In the genomic region with DNA sequence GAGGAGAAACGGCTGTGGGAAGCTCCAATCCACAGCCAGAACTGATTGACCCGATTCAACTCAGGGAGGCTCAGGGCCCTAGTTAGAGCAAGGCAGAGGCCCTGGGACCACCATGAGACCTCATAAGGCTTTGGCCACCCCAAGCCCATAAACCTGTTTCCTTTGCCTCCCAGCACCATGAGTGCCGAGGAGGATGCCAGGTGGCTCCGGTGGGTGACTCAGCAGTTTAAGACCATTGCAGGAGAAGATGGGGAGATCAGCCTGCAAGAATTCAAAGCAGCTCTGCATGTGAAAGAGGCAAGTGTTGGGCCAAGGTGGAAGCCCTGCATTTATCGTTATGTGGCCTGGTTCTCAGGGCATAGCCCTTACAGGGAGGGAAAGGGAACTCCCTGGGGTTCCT, we compare ENCODE assay signal across 25 cellular contexts. TPM values are rescaled to one million over a fixed set of nuclear protein-coding genes. Genes with fewer than 3 reads are reported as not detected.
DNase-seq lines count a peak whose midpoint lies in the region; ATAC-seq, FAIRE-seq and TF ChIP-seq lines count a peak whose summit lies in the region.
"Had no signal": no experiment of that assay in that cellular context is flagged by ENCODE, and none has a peak within 500 bp of the region (broad histone marks: within the 10 kb centered on the region; RNA-seq: fewer than 3 reads in every experiment).

No MANE protein-coding gene starts in this region.

- 0 out of 2 replicates have a peak overlapping the region, but pooled peaks have one; percentile 5 for H2BK12ac ChIP-seq in H1 (ENCODE audit: low read depth, low read length)

- H2AK5ac ChIP-seq in IMR-90 (ENCODE audit: low read depth, low read length) (no peak overlapping the region), H1 (ENCODE audit: low read depth, low read length) (no peak overlapping the region)

- no peak for FAIRE-seq in H1 (lab: Jason Lieb, UNC)
- FAIRE-seq: G401.6, GM12878 had no signal

- H4K5ac ChIP-seq in IMR-90 (ENCODE audit: low read depth, low read length) = no peak overlapping the region
- no peak overlapping the region for H4K5ac ChIP-seq in H1 (ENCODE audit: insufficient read length, low read depth, low read length)

- WGBS in IMR-90 (ENCODE audit: extremely low coverage in 2 of 2, insufficient read length in 1 of 2), 2 experiments = 100% methylated on average over 2 of the region's 5 CpGs; no CpG with 5 or more reads in 1 of the 2 experiments
- 86% methylated on average over 5 of the region's 5 CpGs; no CpG with 5 or more reads in 1 of the 2 experiments for WGBS in H1 (ENCODE audit: extremely low coverage in 1 of 2, insufficient coverage in 1 of 2, insufficient read length in 1 of 2, insufficient replicate concordance in 2 of 2, low coverage in 1 of 2, low lambda C conversion rate in 2 of 2, missing lambda C conversion rate in 1 of 2), 2 experiments
- WGBS in mammary epithelial cell (ENCODE audit: low coverage, missing lambda C conversion rate) = 88% methylated on average over 5 of the region's 5 CpGs

- H3K27ac ChIP-seq in IMR-90 (ENCODE audit: insufficient read depth, low read length) = no peak overlapping the region
- H3K27ac ChIP-seq in H1 (ENCODE audit: low read depth, low read length) = no peak overlapping the region
- H3K27ac ChIP-seq in mammary epithelial cell (ENCODE audit: insufficient read depth, low read depth, low read length) = no peak overlapping the region

- intact Hi-C loops in IMR-90 (cut with micrococcal nuclease) (no loop called here), mammary epithelial cell (cut with micrococcal nuclease) (no loop called here)

- H3K9me3 ChIP-seq in IMR-90 (ENCODE audit: control insufficient read depth, insufficient read depth, low read length) (no peaks in the 10 kb centered on the region), H1 (ENCODE audit: insufficient read depth in 2 of 2, low read depth in 1 of 2, low read length in 1 of 2) (no peaks in the 10 kb centered on the region), mammary epithelial cell (replicated peaks; ENCODE audit: insufficient read depth, low read length) (no peaks in the 10 kb centered on the region)
- H3K9me3 ChIP-seq: BE2C had no signal

- TF ChIP-seq CTCF in IMR-90 (conservative IDR thresholded peaks at IDR 0.05; ENCODE audit: low read depth, low read length) (no peak), H1 (IDR thresholded peaks at IDR 0.05; ENCODE audit: control extremely low read depth in 1 of 3, insufficient read depth in 1 of 3, low read depth in 1 of 3, low read length in 3 of 3) (no peak), mammary epithelial cell (conservative IDR thresholded peaks at IDR 0.05 in 1 of 2, IDR thresholded peaks at IDR 0.05 in 1 of 2; ENCODE audit: extremely low read depth in 1 of 2, insufficient read depth in 1 of 2, low read depth in 1 of 2, low read length in 2 of 2) (no peak)

- no peak overlapping the region for H2AK9ac ChIP-seq in IMR-90 (replicated peaks; ENCODE audit: low read depth, low read length, poor library complexity)

- no peak for TF ChIP-seq POLR2A in IMR-90 (IDR thresholded peaks at IDR 0.05; ENCODE audit: low read depth, low read length)
- TF ChIP-seq POLR2A in H1 (IDR thresholded peaks at IDR 0.05; ENCODE audit: control extremely low read depth in 1 of 2, low read depth in 2 of 2, low read length in 2 of 2) = no peak

- POLR2A ChIA-PET in IMR-90 (lab: Charles Lee; ENCODE audit: unreplicated experiment) (no interaction called here), H1 (lab: Charles Lee; ENCODE audit: partially characterized antibody) (no interaction called here)

- no peak for ATAC-seq in IMR-90 (ENCODE audit: low read depth)
- no peak for ATAC-seq in HG02642 (IDR thresholded peaks at IDR 0.05; ENCODE audit: poor library complexity, unreplicated experiment)
- no peak for ATAC-seq in GM21390 (IDR thresholded peaks at IDR 0.05; ENCODE audit: unreplicated experiment)
- ATAC-seq: GM12878, Panc1 had no signal

- no peak overlapping the region for H2BK5ac ChIP-seq in IMR-90 (ENCODE audit: low read depth, low read length, poor library complexity, severe bottlenecking)
- no peak overlapping the region for H2BK5ac ChIP-seq in H1 (ENCODE audit: low read depth, low read length)

- H3K23ac ChIP-seq in IMR-90 (ENCODE audit: low read depth, low read length) (no peak overlapping the region), H1 (ENCODE audit: insufficient read length) (no peak overlapping the region)

- H3K18ac ChIP-seq in IMR-90 (ENCODE audit: low read depth, low read length) (no peak overlapping the region), H1 (ENCODE audit: extremely low read depth, low read length) (peak overlapping the region; percentile 51; the same call in 1 of the 2 replicates)

- H3K27me3 ChIP-seq in IMR-90 (ENCODE audit: control insufficient read depth, insufficient read depth, low read length) (peaks cover 9% of the 10 kb centered on the region), H1 (replicated peaks in 1 of 4; ENCODE audit: control insufficient read depth in 3 of 4, extremely low read depth in 1 of 4, insufficient read depth in 3 of 4, low read length in 3 of 4) (peaks cover 0 to 2% (median 0%) of the 10 kb centered on the region in 4 experiments; a peak in 2 of 7 replicates), mammary epithelial cell (ENCODE audit: insufficient read depth, low read length) (no peaks in the 10 kb centered on the region)
- H3K27me3 ChIP-seq: BE2C had no signal

- no peaks in the 10 kb centered on the region for H4K20me1 ChIP-seq in IMR-90 (ENCODE audit: insufficient read depth, low read length)
- no peaks in the 10 kb centered on the region for H4K20me1 ChIP-seq in H1 (replicated peaks in 1 of 2; ENCODE audit: control insufficient read depth in 1 of 2, insufficient read depth in 2 of 2, low read length in 2 of 2)
- H4K20me1 ChIP-seq in mammary epithelial cell (ENCODE audit: insufficient read depth, low read length) = no peaks in the 10 kb centered on the region

- H2AFZ ChIP-seq in IMR-90 (replicated peaks; ENCODE audit: low read length, poor library complexity) (no peak overlapping the region), H1 (ENCODE audit: low read length) (peak overlapping the region; percentile 48; the same call in 1 of the 2 replicates), mammary epithelial cell (ENCODE audit: low read depth, low read length) (no peak overlapping the region)

- H4K91ac ChIP-seq in IMR-90 (ENCODE audit: insufficient read depth, low read depth, low read length) (no peak overlapping the region), H1 (replicated peaks; ENCODE audit: insufficient read length, low read length) (no peak overlapping the region)

- BruUV-seq in IMR-90 (replicated peaks; lab: Mats Ljungman, UMichigan) (no TSS peak), mammary epithelial cell (replicated peaks; lab: Mats Ljungman, UMichigan) (no TSS peak)

- H2BK20ac ChIP-seq in IMR-90 (ENCODE audit: low read depth, low read length) = no peak overlapping the region
- H2BK20ac ChIP-seq in H1 (ENCODE audit: low read length) = no peak overlapping the region

- H3K79me1 ChIP-seq in IMR-90 (ENCODE audit: low read depth in 1 of 2, low read length in 2 of 2) = no peaks in the 10 kb centered on the region
- no peaks in the 10 kb centered on the region for H3K79me1 ChIP-seq in H1 (ENCODE audit: low read depth, low read length)

- no peak overlapping the region for H2BK120ac ChIP-seq in IMR-90 (ENCODE audit: low read depth, low read length)
- no peak overlapping the region for H2BK120ac ChIP-seq in H1 (replicated peaks; ENCODE audit: low read depth, low read length)

- H3K9ac ChIP-seq in IMR-90 (ENCODE audit: low read depth, low read length) (no peak overlapping the region), H1 (replicated peaks in 1 of 4; ENCODE audit: extremely low read depth in 1 of 4, low read depth in 3 of 4, low read length in 3 of 4) (no peak overlapping the region), mammary epithelial cell (ENCODE audit: insufficient read depth, low read length) (no peak overlapping the region)

- H3K4ac ChIP-seq in IMR-90 (ENCODE audit: low read depth, low read length) (no peak overlapping the region), H1 (replicated peaks; ENCODE audit: insufficient read length, low read depth, low read length) (no peak overlapping the region)

- TF ChIP-seq EP300 in H1 (IDR thresholded peaks at IDR 0.05; ENCODE audit: borderline replicate concordance in 1 of 2, low read depth in 2 of 2, low read length in 2 of 2) = no peak

- no peaks in the 10 kb centered on the region for H3K4me1 ChIP-seq in IMR-90 (ENCODE audit: control insufficient read depth, insufficient read depth, low read length)
- H3K4me1 ChIP-seq in H1 (replicated peaks in 1 of 4; ENCODE audit: control insufficient read depth in 3 of 4, insufficient read depth in 4 of 4, low read length in 3 of 4) = peaks cover 0 to 6% (median 0%) of the 10 kb centered on the region in 4 experiments; a peak in 3 of 7 replicates
- no peaks in the 10 kb centered on the region for H3K4me1 ChIP-seq in mammary epithelial cell (ENCODE audit: insufficient read depth, low read length)
- H3K4me1 ChIP-seq: BE2C had no signal

- no peak overlapping the region for H3K4me3 ChIP-seq in IMR-90 (ENCODE audit: insufficient read depth, low read depth, low read length)
- H3K4me3 ChIP-seq in H1 (ENCODE audit: extremely low read depth in 1 of 4, insufficient read depth in 2 of 4, low read depth in 3 of 4, low read length in 4 of 4) = no peak overlapping the region
- no peak overlapping the region for H3K4me3 ChIP-seq in mammary epithelial cell (replicated peaks in 1 of 3; ENCODE audit: insufficient read depth in 1 of 3, low read depth in 2 of 3, low read length in 3 of 3)
- H3K4me3 ChIP-seq: GM12878 had no signal

- no peaks in the 10 kb centered on the region for H3K23me2 ChIP-seq in H1 (ENCODE audit: low read depth, low read length)

- H3K9me1 ChIP-seq in IMR-90 (ENCODE audit: insufficient read depth, low read length) = peaks cover 5% of the 10 kb centered on the region; the same call in 1 of the 2 replicates

- CTCF ChIA-PET in IMR-90 (lab: Yijun Ruan, JAX) = no interaction called here
- CTCF ChIA-PET in H1 (lab: Charles Lee; ENCODE audit: partially characterized antibody) = interaction anchor here (1.2 to 2.4 kb wide), 2 partner anchors 9 to 33 kb away, joined by 5 to 7 read pairs; no protein-coding TSS in a partner anchor
- CTCF ChIA-PET in mammary epithelial cell (lab: Charles Lee; ENCODE audit: low non-redundant PET) = no interaction called here

- H3K4me2 ChIP-seq in IMR-90 (ENCODE audit: low read depth, low read length) (no peak overlapping the region), H1 (ENCODE audit: insufficient read depth in 1 of 2, low read depth in 2 of 2, low read length in 2 of 2) (no peak overlapping the region), mammary epithelial cell (ENCODE audit: insufficient read depth, low read depth, low read length) (no peak overlapping the region)

- DNase-seq in GM03348 (ENCODE audit: low spot score) (peak; percentile 4), IMR-90 (no peak), H1 (ENCODE audit: low read depth in 1 of 2, low spot score in 2 of 2) (no peak), mammary epithelial cell (no peak), D341Med (ENCODE audit: low spot score) (no peak)
- DNase-seq: BE2C; CD8-positive, alpha-beta memory T cell; DND-41; H7; Karpas-422; NCI-H1092; NCI-H1417 treated with DMSO at 0.1 percent for 48 hours; NCI-H1694 treated with DMSO at 0.1 percent for 48 hours; NCI-H2081; NCI-H2227 treated with DMSO at 0.1 percent for 48 hours; NCI-H526 treated with DMSO at 0.1 percent for 48 hours; SHP77 treated with DMSO at 0.1 percent for 48 hours; T-helper 1 cell had no signal

- H3K56ac ChIP-seq in IMR-90 (ENCODE audit: extremely low read depth, insufficient read depth, low read length) (no peak overlapping the region), H1 (replicated peaks; ENCODE audit: insufficient read length, low read depth, low read length) (no peak overlapping the region)

- H4K8ac ChIP-seq in IMR-90 (ENCODE audit: low read depth in 2 of 2, low read length in 2 of 2) (no peak overlapping the region), H1 (ENCODE audit: extremely low read depth, insufficient read depth, low read length) (no peak overlapping the region)

- in situ Hi-C loops in IMR-90 (cut with MboI; ENCODE audit: low sequenced_read_pairs) = no loop called here
- in situ Hi-C loops in mammary epithelial cell (cut with MboI; ENCODE audit: low sequenced_read_pairs in 2 of 2) = no loop called here

- TF ChIP-seq RAD21 in IMR-90 (IDR thresholded peaks at IDR 0.05; ENCODE audit: low read length) = no peak
- TF ChIP-seq RAD21 in H1 (IDR thresholded peaks at IDR 0.05 in 1 of 2, conservative IDR thresholded peaks at IDR 0.05 in 1 of 2; ENCODE audit: low read depth in 2 of 2, low read length in 2 of 2) = no peak

- H3K36me3 ChIP-seq in IMR-90 (ENCODE audit: control insufficient read depth, insufficient read depth, low read length) = no peaks in the 10 kb centered on the region
- no peaks in the 10 kb centered on the region for H3K36me3 ChIP-seq in H1 (ENCODE audit: control insufficient read depth in 2 of 4, insufficient read depth in 4 of 4, low read length in 3 of 4)
- no peaks in the 10 kb centered on the region for H3K36me3 ChIP-seq in mammary epithelial cell (ENCODE audit: insufficient read depth, low read length)
- H3K36me3 ChIP-seq: BE2C had no signal

- dilution Hi-C loops in IMR-90 (cut with HindIII; ENCODE audit: low sequenced_read_pairs, unreplicated experiment) = no loop called here
- dilution Hi-C loops in mammary epithelial cell (cut with HindIII; ENCODE audit: low sequenced_read_pairs) = no loop called here

- H2BK15ac ChIP-seq in IMR-90 (ENCODE audit: low read depth, low read length) = no peak overlapping the region
- H2BK15ac ChIP-seq in H1 (ENCODE audit: low read length) = no peak overlapping the region

- H3K79me2 ChIP-seq in H1 (ENCODE audit: control insufficient read depth in 1 of 2, insufficient read depth in 2 of 2, low read length in 2 of 2) (no peaks in the 10 kb centered on the region), mammary epithelial cell (ENCODE audit: insufficient read depth, low read length) (no peaks in the 10 kb centered on the region)

- no peak overlapping the region for H3K14ac ChIP-seq in IMR-90 (replicated peaks; ENCODE audit: low read depth, low read length)
- H3K14ac ChIP-seq in H1 (ENCODE audit: insufficient read length) = no peak overlapping the region

RNA-seq across cellular contexts. Expression of gene NOX5, which starts 11.9 kb away (rescaled TPM):
- under 0.01 TPM in 1 of 2 replicates, not detected in the other for total RNA-seq in IMR-90 (2012; rRNA removed)
- polyA plus RNA-seq in IMR-90 (2012; rRNA removed) = 0.07 and 0.20 TPM in 2 replicates
- polyA plus RNA-seq in IMR-90 (2012; cell fraction: cytosol; rRNA removed) = 0.05 and 0.11 TPM in 2 replicates
- polyA plus RNA-seq in IMR-90 (2012; cell fraction: nucleus; rRNA removed; ENCODE audit: low replicate concordance) = 0.60 and 0.65 TPM in 2 replicates
- total RNA-seq in H1 (2021; fragmentation: NEBNext Ultra II Directional; extraction: Animal tissue kit (Norgen Biotek cat#: 25700)) = not detected in 2 replicates
- under 0.01 TPM in 1 of 2 replicates, not detected in the other for polyA plus RNA-seq in H1 (2011; rRNA removed)
- polyA plus RNA-seq in H1 (2011; cell fraction: cytosol; rRNA removed) = 0.01 TPM
- polyA plus RNA-seq in H1 (2011; cell fraction: nucleus; rRNA removed) = not detected
- not detected in 4 replicates for polyA plus RNA-seq in H1 (2012, experiment 1 of 2)
- not detected for polyA plus RNA-seq in H1 (2012, experiment 2 of 2)
- not detected for polyA plus RNA-seq in H1 (2013, experiment 1 of 2)
- polyA plus RNA-seq in H1 (2013, experiment 2 of 2) = under 0.01 TPM
- not detected in 2 replicates for polyA minus RNA-seq in H1 (2011; rRNA and poly(A)+ RNA removed)
- polyA minus RNA-seq in H1 (2011; cell fraction: cytosol; rRNA and poly(A)+ RNA removed) = not detected
- not detected for polyA minus RNA-seq in H1 (2011; cell fraction: nucleus; rRNA and poly(A)+ RNA removed)
- under 1 TPM; 0.05 to 0.50 TPM for total RNA-seq in mammary epithelial cell
- polyA plus RNA-seq in mammary epithelial cell = 2.6 TPM
- 0.78 TPM for polyA minus RNA-seq in mammary epithelial cell
- total RNA-seq: CD8-positive, alpha-beta memory T cell; GM12878; H7; OCI-LY7 had no signal
- polyA plus RNA-seq: CD14-positive monocyte; CD8-positive, alpha-beta memory T cell; GM12878 had no signal
